Comparison of ENCODE assay signal across 11 cellular contexts in genomic region chr2:238523158-238524110, GRCh38.
DNase-seq lines count a peak whose midpoint lies in the region; TF ChIP-seq lines count a peak whose summit lies in the region.
"Had no signal": no experiment of that assay in that cellular context is flagged by ENCODE, and none has a peak within 500 bp of the region (broad histone marks: within the 10 kb centered on the region; RNA-seq: fewer than 3 reads in every experiment).

No MANE protein-coding gene starts in this region.

- H3K36me3 ChIP-seq in breast epithelium (no peaks in the 10 kb centered on the region), kidney epithelial cell (ENCODE audit: control insufficient read depth, insufficient read depth, low read length) (no peaks in the 10 kb centered on the region)

- intact Hi-C loops in breast epithelium (cut with DNase I; ENCODE audit: low total_unique reads), result no loop called here
- intact Hi-C loops in MCF 10A (cut with micrococcal nuclease), result no loop called here

- TF ChIP-seq CTCF in breast epithelium (IDR thresholded peaks at IDR 0.05) (no peak), MCF 10A (IDR thresholded peaks at IDR 0.05; ENCODE audit: unreplicated experiment) (no peak), cardiac fibroblast (IDR thresholded peaks at IDR 0.05; ENCODE audit: low read depth, low read length) (no peak), kidney epithelial cell (IDR thresholded peaks at IDR 0.05; ENCODE audit: insufficient read depth, low read length, poor library complexity, severe bottlenecking) (peak; percentile 28)

- H3K27me3 ChIP-seq in breast epithelium (no peaks in the 10 kb centered on the region), kidney epithelial cell (ENCODE audit: control insufficient read depth, insufficient read depth, low read length) (peaks cover 26% of the 10 kb centered on the region)

- H3K9me3 Mint-ChIP-seq in MCF 10A (ENCODE audit: unreplicated experiment), result peaks cover 6% of the 10 kb centered on the region

- H3K27me3 Mint-ChIP-seq in MCF 10A (ENCODE audit: insufficient read depth, unreplicated experiment), result no peaks in the 10 kb centered on the region

- no peak for TF ChIP-seq POLR2A in breast epithelium (IDR thresholded peaks at IDR 0.05)

- POLR2A ChIA-PET in MCF 10A (lab: Yijun Ruan, JAX), result no interaction called here

- DNase-seq in breast epithelium (ENCODE audit: low spot score in 2 of 2) (peak in 1 of 2 donors; percentile 37), MCF 10A (ENCODE audit: unreplicated experiment) (no peak), cardiac fibroblast (ENCODE audit: low read depth in 2 of 2) (peak; percentile 14 to 18), kidney epithelial cell (ENCODE audit: low read depth) (no peak), ureter (ENCODE audit: low spot score) (peak; percentile 56), T-helper 9 cell (no peak), pons (ENCODE audit: low spot score) (no peak), LoVo (ENCODE audit: low spot score) (no peak)
- DNase-seq: AML-193; stimulated activated CD4-positive, alpha-beta T cell treated with anti-CD3 and anti-CD28 coated beads, Interleukin-2, amount 100 ng/mL, for 48 hours had no signal

- no peaks in the 10 kb centered on the region for H3K36me3 Mint-ChIP-seq in MCF 10A (ENCODE audit: insufficient read depth, unreplicated experiment)

- peak overlapping the region; percentile 7 to 55 for H3K27ac ChIP-seq in breast epithelium

- H3K4me3 ChIP-seq in breast epithelium, result peak overlapping the region in 1 of 3 donors; percentile 26
- H3K4me3 ChIP-seq in cardiac fibroblast (replicated peaks in 1 of 2; ENCODE audit: low read depth in 2 of 2, low read length in 2 of 2), result no peak overlapping the region
- no peak overlapping the region for H3K4me3 ChIP-seq in kidney epithelial cell (ENCODE audit: low read depth, low read length)
- H3K4me3 ChIP-seq: GM12878 had no signal

- peaks cover 15% of the 10 kb centered on the region for H3K4me1 Mint-ChIP-seq in MCF 10A (ENCODE audit: insufficient read depth, unreplicated experiment)

- H3K27ac Mint-ChIP-seq in MCF 10A (ENCODE audit: low read depth, unreplicated experiment), result no peak overlapping the region

- no peaks in the 10 kb centered on the region for H3K4me1 ChIP-seq in breast epithelium

- CTCF ChIA-PET in MCF 10A (lab: Yijun Ruan, JAX), result interaction anchor here (1.2 kb wide), 1 partner anchor 262 kb away, joined by 3 read pairs; no protein-coding TSS in a partner anchor

- H3K9me3 ChIP-seq in breast epithelium, result peaks cover 0 to under 1% of the 10 kb centered on the region in 2 donors

- BruUV-seq in MCF 10A (replicated peaks; lab: Mats Ljungman, UMichigan), result no TSS peak

- H3K4me3 Mint-ChIP-seq in MCF 10A (ENCODE audit: unreplicated experiment), result no peak overlapping the region

Comparison
In these comparisons a context has a peak if more than half of its experiments do, and no peak if none do; other contexts are left out.
1. DNase-seq: peak in cardiac fibroblast (2 of 2) and ureter (single experiment); none in MCF 10A (single experiment), kidney epithelial cell (single experiment), T-helper 9 cell (single experiment), pons (single experiment) and LoVo (single experiment).